ENCODE assay signal across 8 cellular contexts in genomic region chr22:30763815-30764686, GRCh38.
A peak's percentile ranks its signal among the peaks of the same experiment; 100 is the strongest.
DNase-seq lines count a peak whose midpoint lies in the region; ATAC-seq and TF ChIP-seq lines count a peak whose summit lies in the region.

No MANE protein-coding gene starts in this region.

- 44 to 47% methylated on average over 10 to 12 of the region's 12 CpGs for WGBS in tibial nerve, 2 donors

- H3K27ac ChIP-seq in tibial nerve = no peak overlapping the region

- H3K4me1 Mint-ChIP-seq in naive thymus-derived CD8-positive, alpha-beta T cell = no peaks in the 10 kb centered on the region

- peak; percentile 74 for DNase-seq in Ammon's horn (ENCODE audit: low spot score)
- DNase-seq in H4 (ENCODE audit: low spot score) = peak; percentile 60
- peak; percentile 45 for DNase-seq in NCI-H345 (lab: John Stamatoyannopoulos, UW)
- DNase-seq in activated CD4-positive, alpha-beta T cell treated with anti-CD3 and anti-CD28 coated beads, Interleukin-2, amount 50 U/mL, for 4 hours = peak; percentile 27 to 41
- peak; percentile 39 for DNase-seq in epithelial cell of proximal tubule (ENCODE audit: low read depth)
- DNase-seq in naive thymus-derived CD8-positive, alpha-beta T cell = peak in 9 of 10 donors; percentile 24 to 80 (median 56)
- DNase-seq in tibial nerve (ENCODE audit: low spot score in 2 of 2) = no peak

- H3K27me3 ChIP-seq in tibial nerve = no peaks in the 10 kb centered on the region

- no peak overlapping the region for H3K27ac Mint-ChIP-seq in naive thymus-derived CD8-positive, alpha-beta T cell

- H3K4me1 ChIP-seq in tibial nerve = no peaks in the 10 kb centered on the region

- H3K36me3 Mint-ChIP-seq in naive thymus-derived CD8-positive, alpha-beta T cell = no peaks in the 10 kb centered on the region

- H3K27me3 Mint-ChIP-seq in naive thymus-derived CD8-positive, alpha-beta T cell = peaks cover 0 to 2% (median 0%) of the 10 kb centered on the region in 5 donors

- no peaks in the 10 kb centered on the region for H3K9me3 ChIP-seq in tibial nerve

- peak; percentile 69 to 84 for ATAC-seq in naive thymus-derived CD8-positive, alpha-beta T cell
- ATAC-seq in GM18861 (IDR thresholded peaks at IDR 0.05; ENCODE audit: unreplicated experiment) = no peak

- TF ChIP-seq EP300 in tibial nerve (IDR thresholded peaks at IDR 0.05) = no peak

- no peaks in the 10 kb centered on the region for H3K9me3 Mint-ChIP-seq in naive thymus-derived CD8-positive, alpha-beta T cell

- no peaks in the 10 kb centered on the region for H3K36me3 ChIP-seq in tibial nerve

- TF ChIP-seq POLR2A in tibial nerve (IDR thresholded peaks at IDR 0.05) = no peak

- H3K4me3 ChIP-seq in epithelial cell of proximal tubule (ENCODE audit: low read depth, low read length) = no peak overlapping the region
- no peak overlapping the region for H3K4me3 ChIP-seq in tibial nerve

- TF ChIP-seq CTCF in epithelial cell of proximal tubule (conservative IDR thresholded peaks at IDR 0.05; ENCODE audit: low read depth, low read length) (peak; percentile 76), tibial nerve (IDR thresholded peaks at IDR 0.05) (peak in 4 of 5 experiments; percentile 30 to 54 (median 36))

- H3K4me3 Mint-ChIP-seq in naive thymus-derived CD8-positive, alpha-beta T cell = no peak overlapping the region

- POLR2A ChIA-PET in naive thymus-derived CD8-positive, alpha-beta T cell (lab: Charles Lee) = interaction anchor here (1.2 kb wide), 1 partner anchor 321 kb away, joined by 4 read pairs; no protein-coding TSS in a partner anchor

Comparison
In these comparisons a context has a peak if more than half of its experiments do, and no peak if none do; other contexts are left out.
1. DNase-seq: peak in Ammon's horn (single experiment), H4 (single experiment), NCI-H345 (single experiment), activated CD4-positive, alpha-beta T cell treated with anti-CD3 and anti-CD28 coated beads, Interleukin-2, amount 50 U/mL, for 4 hours (2 of 2), epithelial cell of proximal tubule (single experiment) and naive thymus-derived CD8-positive, alpha-beta T cell (9 of 10); none in tibial nerve (0 of 2).